In the genomic region with DNA sequence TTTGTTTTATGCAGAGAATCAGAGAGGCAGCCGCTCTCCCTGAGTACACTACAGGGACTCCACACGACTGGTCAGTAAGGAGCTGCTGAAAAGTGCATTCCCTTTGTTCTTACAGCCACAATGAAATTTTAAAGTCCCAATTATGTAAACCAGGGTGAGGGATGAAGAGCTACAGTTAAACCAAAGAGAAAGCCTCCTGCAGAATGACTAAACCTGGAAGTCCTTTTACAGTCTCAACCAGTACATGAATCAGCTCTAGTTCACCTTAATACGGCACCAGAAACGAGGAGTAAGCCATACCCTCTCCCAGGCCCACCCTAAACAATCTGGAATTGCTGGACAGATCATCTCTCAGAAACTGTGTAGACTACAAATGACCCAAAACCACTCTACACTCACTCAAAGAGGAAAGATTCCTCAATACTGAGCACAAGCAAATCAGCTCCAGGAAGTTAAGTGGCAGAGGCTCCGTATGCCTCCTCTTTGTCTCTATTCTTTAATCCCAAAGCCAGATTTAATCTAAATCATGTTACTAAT, we compare ENCODE assay signal across 7 cellular contexts.
DNase-seq lines count a peak whose midpoint lies in the region; ATAC-seq, FAIRE-seq and TF ChIP-seq lines count a peak whose summit lies in the region.

No MANE protein-coding gene starts in this region.

- H3K27ac ChIP-seq in HUES48 (ENCODE audit: low read depth, low read length) (peak overlapping the region; percentile 95), keratinocyte (ENCODE audit: control insufficient read depth, insufficient read depth, low read length) (peak overlapping the region; percentile 88), subcutaneous abdominal adipose tissue (ENCODE audit: low read depth, low read length) (peak overlapping the region; percentile 79)

- ATAC-seq in HG03460 (IDR thresholded peaks at IDR 0.05; ENCODE audit: unreplicated experiment) (no peak), HG02588 (IDR thresholded peaks at IDR 0.05; ENCODE audit: unreplicated experiment) (no peak)

- dilution Hi-C loops in keratinocyte (cut with MboI; ENCODE audit: extremely low pct_ligation_motif_present, low sequenced_read_pairs): no loop called here

- H4K20me1 ChIP-seq in keratinocyte (ENCODE audit: control insufficient read depth, extremely low read depth, insufficient read depth, low read length): no peaks in the 10 kb centered on the region

- H3K4me3 ChIP-seq in HUES48 (ENCODE audit: low read depth, low read length) (peak overlapping the region; percentile 61), adipocyte (ENCODE audit: low read length) (peak overlapping the region; percentile 82), keratinocyte (ENCODE audit: control insufficient read depth in 2 of 3, extremely low read depth in 1 of 3, insufficient read depth in 2 of 3, low read depth in 1 of 3, low read length in 3 of 3) (peak overlapping the region in 2 of 3 experiments; percentile 70 to 73), subcutaneous abdominal adipose tissue (ENCODE audit: low read depth in 1 of 5, low read length in 5 of 5) (peak overlapping the region; percentile 54 to 76 (median 66))

- TF ChIP-seq CTCF in keratinocyte (optimal IDR thresholded peaks at IDR 0.05 in 1 of 3, IDR thresholded peaks at IDR 0.05 in 1 of 3, conservative IDR thresholded peaks at IDR 0.05 in 1 of 3; ENCODE audit: extremely low read depth in 1 of 3, insufficient read depth in 2 of 3, low read length in 3 of 3): no peak

- H3K27me3 ChIP-seq in HUES48 (ENCODE audit: control insufficient read depth, insufficient read depth, low read length): no peaks in the 10 kb centered on the region
- H3K27me3 ChIP-seq in adipocyte (replicated peaks; ENCODE audit: control insufficient read depth, insufficient read depth, low read length): no peaks in the 10 kb centered on the region
- no peaks in the 10 kb centered on the region for H3K27me3 ChIP-seq in keratinocyte (ENCODE audit: control insufficient read depth, extremely low read depth, insufficient read depth, low read length)
- H3K27me3 ChIP-seq in subcutaneous abdominal adipose tissue (ENCODE audit: control insufficient read depth in 5 of 5, insufficient read depth in 4 of 5, low read length in 5 of 5): no peaks in the 10 kb centered on the region

- H3K4me2 ChIP-seq in keratinocyte (ENCODE audit: control insufficient read depth, extremely low read depth, insufficient read depth, low read depth, low read length): peak overlapping the region; percentile 99

- H3K79me2 ChIP-seq in keratinocyte (ENCODE audit: control insufficient read depth, insufficient read depth, low read length): peaks cover 78% of the 10 kb centered on the region

- H3K9ac ChIP-seq in HUES48 (ENCODE audit: low read depth, low read length): peak overlapping the region; percentile 44; the same call in 1 of the 2 replicates
- H3K9ac ChIP-seq in adipocyte (ENCODE audit: low read length): peak overlapping the region; percentile 89
- H3K9ac ChIP-seq in keratinocyte (ENCODE audit: control insufficient read depth, extremely low read depth, insufficient read depth, low read length): peak overlapping the region; percentile 80
- peak overlapping the region; percentile 30 to 78 (median 66) for H3K9ac ChIP-seq in subcutaneous abdominal adipose tissue (ENCODE audit: low read length in 5 of 5)

- H3K9me3 ChIP-seq in HUES48 (ENCODE audit: control insufficient read depth, insufficient read depth, low read length) (no peaks in the 10 kb centered on the region), adipocyte (ENCODE audit: control insufficient read depth, low read length) (no peaks in the 10 kb centered on the region), keratinocyte (ENCODE audit: control insufficient read depth, low read depth, low read length) (no peaks in the 10 kb centered on the region), subcutaneous abdominal adipose tissue (ENCODE audit: control insufficient read depth in 5 of 5, low read length in 5 of 5) (no peaks in the 10 kb centered on the region)

- FAIRE-seq in keratinocyte (lab: Jason Lieb, UNC): no peak

- peak overlapping the region; percentile 73 for H2AFZ ChIP-seq in keratinocyte (ENCODE audit: control insufficient read depth, low read length)

- DNase-seq in adipocyte (ENCODE audit: low read depth): peak; percentile 47
- DNase-seq in keratinocyte (ENCODE audit: low read depth, low spot score): no peak
- DNase-seq in cortex of kidney (lab: John Stamatoyannopoulos, UW): no peak

- H3K9me1 ChIP-seq in keratinocyte (ENCODE audit: control insufficient read depth, extremely low read depth, insufficient read depth, low read length): no peaks in the 10 kb centered on the region

- peaks cover 44% of the 10 kb centered on the region for H3K4me1 ChIP-seq in HUES48 (ENCODE audit: control insufficient read depth, insufficient read depth, low read length)
- H3K4me1 ChIP-seq in adipocyte (ENCODE audit: control insufficient read depth, insufficient read depth, low read length): peaks cover 52% of the 10 kb centered on the region
- peaks cover 55% of the 10 kb centered on the region for H3K4me1 ChIP-seq in keratinocyte (ENCODE audit: control insufficient read depth, extremely low read depth, insufficient read depth, low read length)
- peaks cover 6 to 48% (median 37%) of the 10 kb centered on the region in 5 donors for H3K4me1 ChIP-seq in subcutaneous abdominal adipose tissue (ENCODE audit: control insufficient read depth in 5 of 5, insufficient read depth in 5 of 5, low read length in 5 of 5)

- H3K36me3 ChIP-seq in HUES48 (ENCODE audit: control insufficient read depth, insufficient read depth, low read length) (no peaks in the 10 kb centered on the region), adipocyte (ENCODE audit: control insufficient read depth, insufficient read depth, low read length, severe bottlenecking) (no peaks in the 10 kb centered on the region), keratinocyte (ENCODE audit: control insufficient read depth in 2 of 2, extremely low read depth in 1 of 2, insufficient read depth in 2 of 2, low read length in 2 of 2) (no peaks in the 10 kb centered on the region), subcutaneous abdominal adipose tissue (ENCODE audit: control insufficient read depth in 5 of 5, insufficient read depth in 5 of 5, low read length in 5 of 5) (no peaks in the 10 kb centered on the region)
